In the genomic region with DNA sequence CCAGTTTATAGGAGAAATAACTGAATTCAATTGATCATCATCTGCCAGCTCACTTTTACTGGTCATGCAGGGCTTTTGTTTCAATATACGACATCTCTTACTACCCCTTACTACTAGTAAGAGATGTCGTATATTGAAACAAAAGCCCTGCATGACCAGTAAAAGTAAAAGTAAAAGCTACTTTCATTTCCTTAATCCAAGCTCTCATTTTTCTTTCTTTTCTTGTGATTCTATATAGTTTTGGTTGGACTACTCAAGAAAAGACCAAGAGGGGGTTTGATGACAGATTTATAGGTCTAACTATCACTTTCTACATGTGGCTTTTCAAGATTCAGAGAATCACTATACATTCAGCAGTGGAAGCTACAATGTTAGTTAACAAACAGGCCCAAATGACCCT, we compare ENCODE assay signal across 25 cellular contexts.
DNase-seq lines count a peak whose midpoint lies in the region; ATAC-seq and TF ChIP-seq lines count a peak whose summit lies in the region.
"Had no signal": no experiment of that assay in that cellular context is flagged by ENCODE, and none has a peak within 500 bp of the region (broad histone marks: within the 10 kb centered on the region; RNA-seq: fewer than 3 reads in every experiment).

No MANE protein-coding gene starts in this region.

- H4K20me1 ChIP-seq in mammary epithelial cell (ENCODE audit: insufficient read depth, low read length) = no peaks in the 10 kb centered on the region

- no peak overlapping the region for H3K9ac ChIP-seq in mammary epithelial cell (ENCODE audit: insufficient read depth, low read length)

- TF ChIP-seq CTCF in mammary epithelial cell (conservative IDR thresholded peaks at IDR 0.05 in 1 of 2, IDR thresholded peaks at IDR 0.05 in 1 of 2; ENCODE audit: extremely low read depth in 1 of 2, insufficient read depth in 1 of 2, low read depth in 1 of 2, low read length in 2 of 2) = no peak

- no peaks in the 10 kb centered on the region for H3K36me3 ChIP-seq in mammary epithelial cell (ENCODE audit: insufficient read depth, low read length)
- H3K36me3 ChIP-seq: ascending aorta, gastroesophageal sphincter, left ventricle myocardium inferior had no signal

- dilution Hi-C loops in mammary epithelial cell (cut with HindIII; ENCODE audit: low sequenced_read_pairs) = no loop called here

- H3K27ac ChIP-seq in mammary epithelial cell (ENCODE audit: insufficient read depth, low read depth, low read length) = no peak overlapping the region
- H3K27ac ChIP-seq: ascending aorta, gastroesophageal sphincter, left ventricle myocardium inferior, skin epidermis had no signal

- H3K4me3 ChIP-seq in mammary epithelial cell (replicated peaks in 1 of 3; ENCODE audit: insufficient read depth in 1 of 3, low read depth in 2 of 3, low read length in 3 of 3) = no peak overlapping the region
- H3K4me3 ChIP-seq: ascending aorta, gastroesophageal sphincter, left ventricle myocardium inferior, skin epidermis had no signal

- no peaks in the 10 kb centered on the region for H3K9me3 ChIP-seq in mammary epithelial cell (replicated peaks; ENCODE audit: insufficient read depth, low read length)
- H3K9me3 ChIP-seq: ascending aorta, gastroesophageal sphincter, left ventricle myocardium inferior had no signal

- H3K4me2 ChIP-seq in mammary epithelial cell (ENCODE audit: insufficient read depth, low read depth, low read length) = no peak overlapping the region

- BruUV-seq in mammary epithelial cell (replicated peaks; lab: Mats Ljungman, UMichigan) = no TSS peak

- no peaks in the 10 kb centered on the region for H3K79me2 ChIP-seq in mammary epithelial cell (ENCODE audit: insufficient read depth, low read length)

- WGBS in mammary epithelial cell (ENCODE audit: low coverage, missing lambda C conversion rate) = 92% methylated on average over 2 of the region's 2 CpGs

- in situ Hi-C loops in mammary epithelial cell (cut with MboI; ENCODE audit: low sequenced_read_pairs in 2 of 2) (no loop called here), G401 (cut with HindIII; ENCODE audit: low sequenced_read_pairs) (no loop called here)

- no peaks in the 10 kb centered on the region for H3K27me3 ChIP-seq in mammary epithelial cell (ENCODE audit: insufficient read depth, low read length)
- H3K27me3 ChIP-seq: ascending aorta, gastroesophageal sphincter had no signal

- peak; percentile 56 for DNase-seq in MV-4-11 (lab: John Stamatoyannopoulos, UW)
- DNase-seq in DMS 273 (lab: John Stamatoyannopoulos, UW; ENCODE audit: unreplicated experiment) = no peak
- DNase-seq in mammary epithelial cell = no peak
- no peak for DNase-seq in G401 (ENCODE audit: low spot score)
- DNase-seq: activated B cell treated with CpG ODN at 0.5 μM for 24 hours; activated CD4-positive, alpha-beta T cell treated with anti-CD3 and anti-CD28 coated beads, Interleukin-2, amount 50 U/mL, for 4 hours; AML-193; CD4-positive, alpha-beta memory T cell; DMS53; GDM1; hippocampal formation; left ventricle myocardium inferior; naive B cell; NCI-H1436; NCI-H2107; NCI-H446; trophoblast cell had no signal

- CTCF ChIA-PET in mammary epithelial cell (lab: Charles Lee; ENCODE audit: low non-redundant PET) = no interaction called here

- no peaks in the 10 kb centered on the region for H3K4me1 ChIP-seq in mammary epithelial cell (ENCODE audit: insufficient read depth, low read length)
- H3K4me1 ChIP-seq: ascending aorta, gastroesophageal sphincter, left ventricle myocardium inferior had no signal

- intact Hi-C loops in mammary epithelial cell (cut with micrococcal nuclease) = no loop called here

- no peak overlapping the region for H2AFZ ChIP-seq in mammary epithelial cell (ENCODE audit: low read depth, low read length)

- ATAC-seq in GM18499 (IDR thresholded peaks at IDR 0.05; ENCODE audit: insufficient read depth, unreplicated experiment) (peak; percentile 42), GM21576 (IDR thresholded peaks at IDR 0.05; ENCODE audit: unreplicated experiment) (peak; percentile 65), HG03095 (IDR thresholded peaks at IDR 0.05; ENCODE audit: unreplicated experiment) (peak; percentile 59), HG02798 (IDR thresholded peaks at IDR 0.05; ENCODE audit: poor library complexity, unreplicated experiment) (no peak)
- ATAC-seq: gastroesophageal sphincter, HCT116 had no signal
